24 cellular contexts compared by ENCODE assay signal in the genomic region with DNA sequence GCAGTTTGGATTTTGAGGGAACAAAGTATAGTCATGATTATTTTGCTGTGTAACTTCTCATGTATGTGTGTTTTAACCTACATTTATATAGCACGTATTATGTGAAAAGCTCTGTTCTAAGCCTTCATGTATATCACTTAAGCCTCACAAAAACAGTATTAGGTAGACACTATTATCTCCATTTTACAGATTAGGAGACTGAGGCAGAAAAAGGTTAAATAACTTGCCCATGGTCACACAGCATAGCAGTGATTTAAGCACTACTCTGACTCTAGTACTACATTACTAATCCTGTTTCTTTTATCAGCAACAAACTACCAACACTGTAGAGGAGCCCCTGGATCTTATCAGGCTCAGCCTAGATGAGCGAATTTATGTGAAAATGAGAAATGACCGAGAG.
"Had no signal": no experiment of that assay in that cellular context is flagged by ENCODE, and none has a peak within 500 bp of the region (broad histone marks: within the 10 kb centered on the region; RNA-seq: fewer than 3 reads in every experiment).

No MANE protein-coding gene starts in this region.

- H3K4me3 ChIP-seq: coronary artery, gastroesophageal sphincter, spleen, upper lobe of right lung had no signal

- DNase-seq: activated B cell treated with CpG ODN at 0.5 μM for 24 hours; activated CD4-positive, alpha-beta T cell treated with anti-CD3 and anti-CD28 coated beads for 36 hours; activated CD4-positive, alpha-beta T cell treated with anti-CD3 and anti-CD28 coated beads, Interleukin-2, amount 50 U/mL, for 4 hours; activated CD8-positive, alpha-beta memory T cell treated with anti-CD3 and anti-CD28 coated beads for 24 hours; activated CD8-positive, alpha-beta memory T cell treated with anti-CD3 and anti-CD28 coated beads, Interleukin-2, amount 50 U/mL, for 4 hours; activated naive CD4-positive, alpha-beta T cell; activated naive CD8-positive, alpha-beta T cell treated with anti-CD3 and anti-CD28 coated beads for 36 hours; activated T-cell treated with anti-CD3 and anti-CD28 coated beads, Interleukin-2, amount 50 U/mL, for 24 hours; amniotic stem cell; endodermal cell; head of caudate nucleus; hypothalamus; left ventricle myocardium superior; mammary epithelial cell; spleen; stimulated activated CD4-positive, alpha-beta T cell treated with anti-CD3 and anti-CD28 coated beads, Interleukin-4, amount 100 ng/mL, for 24 hours; stimulated activated naive CD4-positive, alpha-beta T cell treated with Interleukin-2 at 50 U/mL for 16 hours; upper lobe of right lung had no signal

- H3K27me3 ChIP-seq: gastroesophageal sphincter, spleen, upper lobe of right lung had no signal

- H3K4me3 Mint-ChIP-seq: activated B cell treated with CpG ODN at 0.5 μM for 24 hours; activated CD4-positive, alpha-beta T cell treated with anti-CD3 and anti-CD28 coated beads for 36 hours; activated naive CD8-positive, alpha-beta T cell treated with anti-CD3 and anti-CD28 coated beads for 36 hours; activated T-cell treated with anti-CD3 and anti-CD28 coated beads, Interleukin-2, amount 50 U/mL, for 24 hours; activated T-helper 17 cell treated with anti-CD3 and anti-CD28 coated beads, Interleukin-2, amount 50 U/mL, for 72 hours; endodermal cell; mesothelial cell of epicardium; T-helper 1 cell treated with Interleukin-12 subunit alpha and Interleukin-12 subunit beta and Interleukin-4 antibody, amounts not matched to agents 30 μg/mL and 1 μg/mL, for 36 hours had no signal

- H3K27ac ChIP-seq: coronary artery, gastroesophageal sphincter, spleen, upper lobe of right lung had no signal

- ATAC-seq: activated CD4-positive, alpha-beta T cell treated with anti-CD3 and anti-CD28 coated beads for 36 hours; activated T-helper 17 cell treated with anti-CD3 and anti-CD28 coated beads, Interleukin-2, amount 50 U/mL, for 72 hours; gastroesophageal sphincter; left ventricle myocardium superior; upper lobe of right lung had no signal

- H3K27ac Mint-ChIP-seq: activated B cell treated with CpG ODN at 0.5 μM for 24 hours; activated CD4-positive, alpha-beta T cell treated with anti-CD3 and anti-CD28 coated beads for 36 hours; activated naive CD8-positive, alpha-beta T cell treated with anti-CD3 and anti-CD28 coated beads for 36 hours; activated T-cell treated with anti-CD3 and anti-CD28 coated beads, Interleukin-2, amount 50 U/mL, for 24 hours; activated T-helper 17 cell treated with anti-CD3 and anti-CD28 coated beads, Interleukin-2, amount 50 U/mL, for 72 hours; endodermal cell; mesothelial cell of epicardium; T-helper 1 cell treated with Interleukin-12 subunit alpha and Interleukin-12 subunit beta and Interleukin-4 antibody, amounts not matched to agents 30 μg/mL and 1 μg/mL, for 36 hours had no signal

- H3K9me3 ChIP-seq: gastroesophageal sphincter, spleen, upper lobe of right lung had no signal

- FAIRE-seq: bronchial epithelial cell had no signal

- H3K9me3 Mint-ChIP-seq: activated B cell treated with CpG ODN at 0.5 μM for 24 hours; activated naive CD8-positive, alpha-beta T cell treated with anti-CD3 and anti-CD28 coated beads for 36 hours; activated T-cell treated with anti-CD3 and anti-CD28 coated beads, Interleukin-2, amount 50 U/mL, for 24 hours; activated T-helper 17 cell treated with anti-CD3 and anti-CD28 coated beads, Interleukin-2, amount 50 U/mL, for 72 hours; endodermal cell; mesothelial cell of epicardium; T-helper 1 cell treated with Interleukin-12 subunit alpha and Interleukin-12 subunit beta and Interleukin-4 antibody, amounts not matched to agents 30 μg/mL and 1 μg/mL, for 36 hours had no signal

- H3K27me3 Mint-ChIP-seq: activated B cell treated with CpG ODN at 0.5 μM for 24 hours; activated CD4-positive, alpha-beta T cell treated with anti-CD3 and anti-CD28 coated beads for 36 hours; activated naive CD8-positive, alpha-beta T cell treated with anti-CD3 and anti-CD28 coated beads for 36 hours; activated T-cell treated with anti-CD3 and anti-CD28 coated beads, Interleukin-2, amount 50 U/mL, for 24 hours; activated T-helper 17 cell treated with anti-CD3 and anti-CD28 coated beads, Interleukin-2, amount 50 U/mL, for 72 hours had no signal
